9 cellular contexts compared by ENCODE assay signal in genomic region chr1:90723561-90724108, GRCh38. TPM values are rescaled to one million over a fixed set of nuclear protein-coding genes. Genes with fewer than 3 reads are reported as not detected.
DNase-seq lines count a peak whose midpoint lies in the region; ATAC-seq and TF ChIP-seq lines count a peak whose summit lies in the region.
"Had no signal": no experiment of that assay in that cellular context is flagged by ENCODE, and none has a peak within 500 bp of the region (broad histone marks: within the 10 kb centered on the region; RNA-seq: fewer than 3 reads in every experiment).

No MANE protein-coding gene starts in this region.

- CTCF ChIA-PET in AG04450 (lab: Charles Lee): interaction anchor here (1.1 kb wide), 1 partner anchor 235 kb away, joined by 3 read pairs; no protein-coding TSS in a partner anchor

- ATAC-seq in GM21619 (IDR thresholded peaks at IDR 0.05; ENCODE audit: unreplicated experiment) (peak; percentile 36), memory B cell (ENCODE audit: low read depth) (no peak)

- peaks cover 8% of the 10 kb centered on the region for H3K36me3 Mint-ChIP-seq in memory B cell

- H3K27ac ChIP-seq in AG04450 (ENCODE audit: low read depth, low read length): no peak overlapping the region
- H3K27ac ChIP-seq: neutrophil had no signal

- peaks cover 8% of the 10 kb centered on the region for H3K9me3 Mint-ChIP-seq in memory B cell

- H3K27me3 Mint-ChIP-seq in memory B cell: peaks cover 49% of the 10 kb centered on the region

- peaks cover 15% of the 10 kb centered on the region for H3K4me1 Mint-ChIP-seq in memory B cell

- no peak for TF ChIP-seq CTCF in AG04450 (IDR thresholded peaks at IDR 0.05; ENCODE audit: low read depth, low read length)

- DNase-seq in AG04450 (ENCODE audit: low read depth, low spot score) (no peak), adipocyte (ENCODE audit: low read depth) (no peak), memory B cell (ENCODE audit: low spot score in 2 of 2) (no peak), NCI-H1436 (lab: John Stamatoyannopoulos, UW) (no peak), anterior cingulate cortex (lab: John Stamatoyannopoulos, UW) (no peak), NCI-H2029 treated with DMSO at 0.1 percent for 48 hours (lab: John Stamatoyannopoulos, UW) (no peak)
- no peak for DNase-seq in stimulated activated CD4-positive, alpha-beta T cell treated with anti-CD3 and anti-CD28 coated beads, Interleukin-15, amount 100 ng/mL, for 24 hours

- POLR2A ChIA-PET in AG04450 (lab: Yijun Ruan, JAX): no interaction called here

- peak overlapping the region; percentile 59 for H3K4me3 Mint-ChIP-seq in memory B cell

- peaks cover 21% of the 10 kb centered on the region for H3K9me3 ChIP-seq in AG04450 (ENCODE audit: control insufficient read depth, insufficient read depth, low read length)
- H3K9me3 ChIP-seq in adipocyte (ENCODE audit: control insufficient read depth, low read length): peaks cover 10% of the 10 kb centered on the region
- H3K9me3 ChIP-seq: neutrophil had no signal

- peak overlapping the region; percentile 77 for H3K27ac Mint-ChIP-seq in memory B cell

- no peak overlapping the region for H3K9ac ChIP-seq in adipocyte (ENCODE audit: low read length)

- H3K4me1 ChIP-seq in adipocyte (ENCODE audit: control insufficient read depth, insufficient read depth, low read length): peaks cover 22% of the 10 kb centered on the region

- H3K4me3 ChIP-seq in AG04450 (ENCODE audit: low read depth, low read length) (peak overlapping the region; percentile 29; the same call in 1 of the 2 replicates), adipocyte (ENCODE audit: low read length) (peak overlapping the region; percentile 71)

- H3K27me3 ChIP-seq in AG04450 (ENCODE audit: control insufficient read depth, insufficient read depth, low read length): peaks cover 85% of the 10 kb centered on the region
- peaks cover 89% of the 10 kb centered on the region for H3K27me3 ChIP-seq in adipocyte (replicated peaks; ENCODE audit: control insufficient read depth, insufficient read depth, low read length)

- no peaks in the 10 kb centered on the region for H3K36me3 ChIP-seq in adipocyte (ENCODE audit: control insufficient read depth, insufficient read depth, low read length, severe bottlenecking)
- H3K36me3 ChIP-seq: neutrophil had no signal

RNA-seq across cellular contexts. Expression of gene BARHL2, which starts 6.5 kb away (rescaled TPM):
- not detected in 2 replicates for polyA plus RNA-seq in AG04450 (2011; rRNA removed)
- not detected in 2 replicates for polyA minus RNA-seq in AG04450 (2011; rRNA and poly(A)+ RNA removed)
